Comparison of ENCODE assay signal across 21 cellular contexts in the genomic region with DNA sequence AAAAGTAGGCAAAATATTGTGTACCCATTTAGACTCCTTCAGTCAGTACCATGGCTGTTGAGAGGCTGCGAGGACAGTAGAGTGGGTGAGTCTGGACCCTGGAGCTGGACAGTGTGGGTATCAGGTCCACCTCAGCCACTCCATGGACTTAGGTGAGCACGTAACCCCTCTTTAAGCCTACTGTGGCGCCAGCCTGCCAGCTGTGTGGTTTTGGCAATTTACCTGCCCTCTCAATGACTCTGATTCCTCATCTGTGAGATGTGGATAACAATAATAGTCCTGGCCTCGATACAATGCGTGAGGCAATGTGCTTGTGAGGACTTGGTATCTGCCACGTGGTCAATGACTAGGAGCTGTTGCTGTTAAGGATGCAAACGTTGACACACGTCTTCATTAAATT. TPM values are rescaled to one million over a fixed set of nuclear protein-coding genes. Genes with fewer than 3 reads are reported as not detected.
"Had no signal": no experiment of that assay in that cellular context is flagged by ENCODE, and none has a peak within 500 bp of the region (broad histone marks: within the 10 kb centered on the region; RNA-seq: fewer than 3 reads in every experiment).

No MANE protein-coding gene starts in this region.

- H3K9me3 ChIP-seq: tibial nerve, uterus had no signal

- H3K9me3 Mint-ChIP-seq: activated CD4-positive, alpha-beta memory T cell treated with anti-CD3 and anti-CD28 coated beads, Interleukin-2, amount 10 ng/mL, durations not matched to agents 7 days and 5 days; activated naive CD8-positive, alpha-beta T cell treated with anti-CD3 and anti-CD28 coated beads, Interleukin-2, amount 10 ng/mL, durations not matched to agents 7 days and 5 days; stimulated activated naive CD8-positive, alpha-beta T cell treated with anti-CD3 and anti-CD28 coated beads, Interleukin-15, Interleukin-2, amounts not matched to agents 100 ng/mL and 50 ng/mL, for 24 hours; T-helper 1 cell treated with Interleukin-12 subunit alpha and Interleukin-12 subunit beta and Interleukin-4 antibody, amounts not matched to agents 30 μg/mL and 1 μg/mL, for 36 hours had no signal

- DNase-seq: activated CD4-positive, alpha-beta memory T cell treated with anti-CD3 and anti-CD28 coated beads, Interleukin-2, amount 10 ng/mL, durations not matched to agents 7 days and 5 days; activated CD4-positive, alpha-beta T cell treated with anti-CD3 and anti-CD28 coated beads for 4 hours; activated CD8-positive, alpha-beta memory T cell treated with anti-CD3 and anti-CD28 coated beads, Interleukin-2, amount 10 ng/mL, durations not matched to agents 7 days and 5 days; activated naive CD4-positive, alpha-beta T cell; activated naive CD8-positive, alpha-beta T cell treated with anti-CD3 and anti-CD28 coated beads, Interleukin-2, amount 10 ng/mL, durations not matched to agents 7 days and 5 days; amygdala; central memory CD4-positive, alpha-beta T cell; head of caudate nucleus; left colon; occipital lobe; small intestine; stimulated activated CD4-positive, alpha-beta T cell treated with anti-CD3 and anti-CD28 coated beads, Interleukin-15, amount 100 ng/mL, for 24 hours; stimulated activated CD4-positive, alpha-beta T cell treated with anti-CD3 and anti-CD28 coated beads, Interleukin-2, amount 100 ng/mL, for 48 hours; uterus had no signal

- H3K27me3 Mint-ChIP-seq: brain had no signal

- H3K27me3 ChIP-seq: tibial nerve, uterus had no signal

- H3K4me3 Mint-ChIP-seq: activated CD4-positive, alpha-beta memory T cell treated with anti-CD3 and anti-CD28 coated beads, Interleukin-2, amount 10 ng/mL, durations not matched to agents 7 days and 5 days; activated CD8-positive, alpha-beta memory T cell treated with anti-CD3 and anti-CD28 coated beads, Interleukin-2, amount 10 ng/mL, durations not matched to agents 7 days and 5 days; activated naive CD8-positive, alpha-beta T cell treated with anti-CD3 and anti-CD28 coated beads, Interleukin-2, amount 10 ng/mL, durations not matched to agents 7 days and 5 days; brain; stimulated activated naive CD8-positive, alpha-beta T cell treated with anti-CD3 and anti-CD28 coated beads, Interleukin-15, Interleukin-2, amounts not matched to agents 100 ng/mL and 50 ng/mL, for 24 hours; T-helper 1 cell treated with Interleukin-12 subunit alpha and Interleukin-12 subunit beta and Interleukin-4 antibody, amounts not matched to agents 30 μg/mL and 1 μg/mL, for 36 hours had no signal

- H3K27ac Mint-ChIP-seq: activated CD4-positive, alpha-beta memory T cell treated with anti-CD3 and anti-CD28 coated beads, Interleukin-2, amount 10 ng/mL, durations not matched to agents 7 days and 5 days; activated CD8-positive, alpha-beta memory T cell treated with anti-CD3 and anti-CD28 coated beads, Interleukin-2, amount 10 ng/mL, durations not matched to agents 7 days and 5 days; activated naive CD8-positive, alpha-beta T cell treated with anti-CD3 and anti-CD28 coated beads, Interleukin-2, amount 10 ng/mL, durations not matched to agents 7 days and 5 days; stimulated activated naive CD8-positive, alpha-beta T cell treated with anti-CD3 and anti-CD28 coated beads, Interleukin-15, Interleukin-2, amounts not matched to agents 100 ng/mL and 50 ng/mL, for 24 hours; T-helper 1 cell treated with Interleukin-12 subunit alpha and Interleukin-12 subunit beta and Interleukin-4 antibody, amounts not matched to agents 30 μg/mL and 1 μg/mL, for 36 hours had no signal

- H3K4me3 ChIP-seq: lung, tibial nerve, uterus had no signal

- H3K36me3 ChIP-seq: tibial nerve, uterus had no signal

- H3K4me1 Mint-ChIP-seq: activated CD4-positive, alpha-beta memory T cell treated with anti-CD3 and anti-CD28 coated beads, Interleukin-2, amount 10 ng/mL, durations not matched to agents 7 days and 5 days; activated naive CD8-positive, alpha-beta T cell treated with anti-CD3 and anti-CD28 coated beads, Interleukin-2, amount 10 ng/mL, durations not matched to agents 7 days and 5 days had no signal

- FAIRE-seq: colon, frontal cortex, small intestine had no signal

- H3K36me3 Mint-ChIP-seq: activated CD8-positive, alpha-beta memory T cell treated with anti-CD3 and anti-CD28 coated beads, Interleukin-2, amount 10 ng/mL, durations not matched to agents 7 days and 5 days; activated naive CD8-positive, alpha-beta T cell treated with anti-CD3 and anti-CD28 coated beads, Interleukin-2, amount 10 ng/mL, durations not matched to agents 7 days and 5 days had no signal

RNA-seq across cellular contexts. Expression of a gene that starts 17.9 kb away (rescaled TPM):
- total RNA-seq: activated CD4-positive, alpha-beta memory T cell treated with anti-CD3 and anti-CD28 coated beads, Interleukin-2, amount 10 ng/mL, durations not matched to agents 7 days and 5 days; activated CD8-positive, alpha-beta memory T cell treated with anti-CD3 and anti-CD28 coated beads, Interleukin-2, amount 10 ng/mL, durations not matched to agents 7 days and 5 days had no signal
